In the genomic region with DNA sequence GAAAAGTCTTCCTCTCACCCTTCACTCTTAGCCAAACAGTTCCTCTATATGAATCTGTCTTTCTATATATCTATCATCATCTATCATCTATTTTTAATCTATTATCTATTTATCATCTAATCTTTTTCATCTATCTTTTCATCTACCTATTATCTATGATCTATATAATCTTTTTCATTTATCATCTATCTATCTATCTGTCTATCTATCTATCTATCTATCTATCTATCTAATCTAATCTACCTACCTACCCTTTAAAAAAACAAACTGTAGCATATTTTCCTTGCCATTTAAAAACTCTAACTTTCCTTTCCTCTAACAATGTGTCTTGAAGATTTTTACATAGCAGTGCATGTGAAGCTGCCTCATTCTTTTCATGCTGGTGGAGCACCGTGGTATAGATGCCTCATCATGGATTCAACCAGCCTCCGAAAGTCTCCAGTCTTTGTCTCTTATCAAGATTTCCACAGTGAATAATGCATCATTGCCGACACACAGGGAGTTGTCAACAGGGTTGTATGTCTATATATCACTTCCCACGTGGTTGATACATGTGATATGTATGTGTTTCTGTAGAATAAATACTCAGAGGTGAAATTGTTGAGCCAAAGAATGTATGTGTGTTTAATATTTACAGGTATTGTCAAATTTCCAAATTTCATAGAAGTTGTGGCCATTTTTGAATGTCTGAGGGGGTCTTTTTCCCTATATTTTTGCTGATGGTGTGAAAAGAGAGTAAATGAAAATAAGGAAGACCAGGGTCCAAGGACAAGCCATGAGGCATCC, we compare ENCODE assay signal across 34 cellular contexts.
"Had no signal": no experiment of that assay in that cellular context is flagged by ENCODE, and none has a peak within 500 bp of the region (broad histone marks: within the 10 kb centered on the region; RNA-seq: fewer than 3 reads in every experiment).

No MANE protein-coding gene starts in this region.

- H3K36me3 ChIP-seq: breast epithelium, Peyer's patch, WERI-Rb-1 had no signal

- H3K4me3 Mint-ChIP-seq: activated CD4-positive, alpha-beta memory T cell treated with anti-CD3 and anti-CD28 coated beads, Interleukin-2, amount 10 ng/mL, durations not matched to agents 7 days and 5 days; activated CD8-positive, alpha-beta memory T cell treated with anti-CD3 and anti-CD28 coated beads, Interleukin-2, amount 10 ng/mL, durations not matched to agents 7 days and 5 days; activated naive CD8-positive, alpha-beta T cell treated with anti-CD3 and anti-CD28 coated beads for 36 hours; T-cell had no signal

- H3K4me1 Mint-ChIP-seq: activated CD4-positive, alpha-beta memory T cell treated with anti-CD3 and anti-CD28 coated beads, Interleukin-2, amount 10 ng/mL, durations not matched to agents 7 days and 5 days had no signal

- H3K9me3 ChIP-seq: body of pancreas, breast epithelium, Peyer's patch had no signal

- ATAC-seq: activated CD8-positive, alpha-beta memory T cell treated with anti-CD3 and anti-CD28 coated beads, Interleukin-2, amount 10 ng/mL, durations not matched to agents 7 days and 5 days; body of pancreas; PC-3; Right ventricle myocardium inferior; SK-N-SH treated with all-trans-retinoic acid at 6 μM for 48 hours; T-cell had no signal

- H3K27me3 ChIP-seq: body of pancreas, breast epithelium, Peyer's patch had no signal

- H3K36me3 Mint-ChIP-seq: activated CD8-positive, alpha-beta memory T cell treated with anti-CD3 and anti-CD28 coated beads, Interleukin-2, amount 10 ng/mL, durations not matched to agents 7 days and 5 days; activated naive CD8-positive, alpha-beta T cell treated with anti-CD3 and anti-CD28 coated beads for 36 hours; T-cell had no signal

- DNase-seq: activated CD4-positive, alpha-beta memory T cell treated with anti-CD3 and anti-CD28 coated beads, Interleukin-2, amount 10 ng/mL, durations not matched to agents 7 days and 5 days; activated CD4-positive, alpha-beta T cell treated with anti-CD3 and anti-CD28 coated beads for 1 hour; activated CD4-positive, alpha-beta T cell treated with anti-CD3 and anti-CD28 coated beads for 48 hours; activated CD4-positive, CD25-positive, alpha-beta regulatory T cell; activated CD8-positive, alpha-beta memory T cell treated with anti-CD3 and anti-CD28 coated beads for 24 hours; activated CD8-positive, alpha-beta memory T cell treated with anti-CD3 and anti-CD28 coated beads, Interleukin-2, amount 10 ng/mL, durations not matched to agents 7 days and 5 days; activated CD8-positive, alpha-beta memory T cell treated with anti-CD3 and anti-CD28 coated beads, Interleukin-2, amount 50 U/mL, for 48 hours; activated effector memory CD4-positive, alpha-beta T cell treated with Interleukin-2 at 50 U/mL for 16 hours; activated naive CD4-positive, alpha-beta T cell treated with anti-CD3 and anti-CD28 coated beads, Interleukin-2, amount 50 U/mL, for 16 hours; activated naive CD8-positive, alpha-beta T cell treated with anti-CD3 and anti-CD28 coated beads for 36 hours; activated T-cell treated with anti-CD3 and anti-CD28 coated beads, Interleukin-2, amount 50 U/mL, for 48 hours; amygdala; body of pancreas; cerebellar nuclear complex; MM.1S; MV-4-11; NCI-H1092; NCI-H1436 treated with DMSO at 0.1 percent for 48 hours; NCI-H1694 treated with DMSO at 0.1 percent for 48 hours; NCI-H2029; NCI-H345; NCI-H526; NCI-H748 treated with DMSO at 0.1 percent for 48 hours; NK-92 treated with Interleukin-12 subunit alpha and Interleukin-12 subunit beta, amount 100 ng/mL, for 24 hours; PC-3; Peyer's patch; SIG-M5; T-cell; T-helper 2 cell; T-helper 9 cell; WERI-Rb-1 had no signal

- H3K9me3 Mint-ChIP-seq: activated CD4-positive, alpha-beta memory T cell treated with anti-CD3 and anti-CD28 coated beads, Interleukin-2, amount 10 ng/mL, durations not matched to agents 7 days and 5 days; activated naive CD8-positive, alpha-beta T cell treated with anti-CD3 and anti-CD28 coated beads for 36 hours; T-cell had no signal

- H3K27ac Mint-ChIP-seq: activated CD4-positive, alpha-beta memory T cell treated with anti-CD3 and anti-CD28 coated beads, Interleukin-2, amount 10 ng/mL, durations not matched to agents 7 days and 5 days; activated CD8-positive, alpha-beta memory T cell treated with anti-CD3 and anti-CD28 coated beads, Interleukin-2, amount 10 ng/mL, durations not matched to agents 7 days and 5 days; activated naive CD8-positive, alpha-beta T cell treated with anti-CD3 and anti-CD28 coated beads for 36 hours; T-cell had no signal

- H3K4me3 ChIP-seq: body of pancreas, breast epithelium, Peyer's patch had no signal

- H3K4me1 ChIP-seq: breast epithelium had no signal
